ENCODE assay signal across 7 cellular contexts in genomic region chr14:18920052-18920451, GRCh38. TPM values are rescaled to one million over a fixed set of nuclear protein-coding genes. Genes with fewer than 3 reads are reported as not detected.
"Had no signal": no experiment of that assay in that cellular context is flagged by ENCODE, and none has a peak within 500 bp of the region (broad histone marks: within the 10 kb centered on the region; RNA-seq: fewer than 3 reads in every experiment).

No MANE protein-coding gene starts in this region.

RNA-seq across cellular contexts. Expression of gene POTEM, which starts 47.2 kb away (rescaled TPM):
- total RNA-seq: LHCN-M2, MCF 10A, NCI-H460, PC-9, Peyer's patch, Right ventricle myocardium inferior, SJSA1 had no signal
